ENCODE assay signal across 10 cellular contexts in genomic region chr2:73418343-73418742, GRCh38. TPM values are rescaled to one million over a fixed set of nuclear protein-coding genes. Genes with fewer than 3 reads are reported as not detected.
DNase-seq lines count a peak whose midpoint lies in the region; ATAC-seq and TF ChIP-seq lines count a peak whose summit lies in the region.
"Had no signal": no experiment of that assay in that cellular context is flagged by ENCODE, and none has a peak within 500 bp of the region (broad histone marks: within the 10 kb centered on the region; RNA-seq: fewer than 3 reads in every experiment).

No MANE protein-coding gene starts in this region.

- peak; percentile 18 for ATAC-seq in mucosa of descending colon
- ATAC-seq: activated CD8-positive, alpha-beta T cell treated with anti-CD3 and anti-CD28 coated beads, Interleukin-2, amount 10 ng/mL, durations not matched to agents 7 days and 5 days had no signal

- no peaks in the 10 kb centered on the region for H3K36me3 ChIP-seq in mucosa of descending colon (ENCODE audit: low read depth)

- intact Hi-C loops in mucosa of descending colon (cut with DNase I, micrococcal nuclease), result no loop called here

- H3K4me3 ChIP-seq in fibroblast of villous mesenchyme (ENCODE audit: low read depth, low read length), result no peak overlapping the region
- H3K4me3 ChIP-seq in mucosa of descending colon, result no peak overlapping the region

- no peaks in the 10 kb centered on the region for H3K9me3 ChIP-seq in mucosa of descending colon

- no peaks in the 10 kb centered on the region for H3K4me1 ChIP-seq in mucosa of descending colon (ENCODE audit: low read depth)

- DNase-seq in DMS79 (lab: John Stamatoyannopoulos, UW) (peak; percentile 4), DMS79 treated with DMSO at 0.1 percent for 48 hours (lab: John Stamatoyannopoulos, UW) (no peak), fibroblast of villous mesenchyme (ENCODE audit: low read depth) (peak; percentile 90), mucosa of descending colon (peak in 2 of 3 donors; percentile 32 to 33), ureter (ENCODE audit: low spot score) (peak; percentile 61), NCI-H1092 treated with DMSO at 0.1 percent for 48 hours (lab: John Stamatoyannopoulos, UW) (no peak), NCI-H1417 (lab: John Stamatoyannopoulos, UW) (no peak), SHP77 treated with DMSO at 0.1 percent for 48 hours (lab: John Stamatoyannopoulos, UW) (no peak)
- DNase-seq: activated CD8-positive, alpha-beta T cell treated with anti-CD3 and anti-CD28 coated beads, Interleukin-2, amount 10 ng/mL, durations not matched to agents 7 days and 5 days; stimulated activated CD4-positive, alpha-beta T cell treated with anti-CD3 and anti-CD28 coated beads, Interleukin-15, amount 100 ng/mL, for 24 hours had no signal

- TF ChIP-seq CTCF in fibroblast of villous mesenchyme (IDR thresholded peaks at IDR 0.05; ENCODE audit: insufficient read depth, low read depth, low read length), result no peak
- no peak for TF ChIP-seq CTCF in mucosa of descending colon (IDR thresholded peaks at IDR 0.05)

RNA-seq across cellular contexts. Expression of gene ALMS1, which starts 32.7 kb away (rescaled TPM):
- total RNA-seq in fibroblast of villous mesenchyme (18.6 and 20.3 TPM in 2 replicates), mucosa of descending colon (10 to 100 TPM; 18.3 to 26.6 (median 21.5) TPM), ureter (36.3 TPM)

Comparison
In these comparisons a context has a peak if more than half of its experiments do, and no peak if none do; other contexts are left out.
1. DNase-seq: peak in DMS79 (single experiment), fibroblast of villous mesenchyme (single experiment), mucosa of descending colon (2 of 3) and ureter (single experiment); none in DMS79 treated with DMSO at 0.1 percent for 48 hours (single experiment), NCI-H1092 treated with DMSO at 0.1 percent for 48 hours (single experiment), NCI-H1417 (0 of 3) and SHP77 treated with DMSO at 0.1 percent for 48 hours (single experiment).